8 cellular contexts compared by ENCODE assay signal in the genomic region with DNA sequence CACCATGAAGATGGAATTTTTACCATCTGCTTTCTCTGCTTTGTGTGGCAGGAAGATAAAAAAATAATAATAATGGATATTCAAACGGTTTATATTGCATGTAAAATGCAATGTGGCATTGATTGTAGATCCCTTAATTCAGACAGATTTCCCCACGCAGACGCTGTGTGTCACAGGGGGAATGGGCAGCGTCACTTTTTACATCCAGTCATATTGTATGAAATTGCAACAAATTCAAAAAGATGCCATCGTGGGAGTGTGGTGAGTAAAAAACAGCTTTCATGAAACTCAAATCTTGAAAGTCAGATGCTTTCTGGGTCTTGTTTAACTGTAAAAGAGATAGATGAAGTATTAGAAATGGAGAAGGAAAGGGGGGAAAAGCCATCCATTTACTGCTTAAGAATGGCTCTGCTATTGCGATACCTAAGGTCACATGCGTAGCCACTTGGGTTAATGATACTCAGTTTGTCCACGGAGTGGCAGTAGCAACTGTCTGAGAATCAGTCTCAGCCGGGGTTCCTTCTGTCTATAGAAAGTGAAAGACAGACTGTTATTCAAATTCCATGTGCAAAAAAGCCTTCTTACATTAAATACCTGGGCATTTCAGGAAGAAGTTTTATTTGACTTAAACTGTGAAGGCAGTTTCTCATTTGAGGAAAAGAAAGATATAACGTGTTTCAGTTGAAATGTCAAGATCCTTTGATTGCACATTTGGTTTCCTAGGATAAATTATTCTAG.
DNase-seq lines count a peak whose midpoint lies in the region; ATAC-seq and FAIRE-seq lines count a peak whose summit lies in the region.

No MANE protein-coding gene starts in this region.

- FAIRE-seq in TTC549 (lab: Jason Lieb, UNC): peak; percentile 28

- peak; percentile 58 for DNase-seq in activated naive CD4-positive, alpha-beta T cell treated with Interleukin-2 at 50 U/mL for 16 hours
- no peak for DNase-seq in activated naive CD4-positive, alpha-beta T cell (lab: John Stamatoyannopoulos, UW)
- DNase-seq in NCI-H146 (lab: John Stamatoyannopoulos, UW) (peak; percentile 54), cerebellar cortex (ENCODE audit: low spot score) (peak; percentile 94)
- DNase-seq in stimulated activated CD4-positive, alpha-beta T cell treated with anti-CD3 and anti-CD28 coated beads, Interleukin-4, amount 100 ng/mL, for 1 hour: peak; percentile 40

- H3K27ac ChIP-seq in layer of hippocampus (ENCODE audit: low read depth, low read length): peak overlapping the region; percentile 16

- ATAC-seq in HG02763 (IDR thresholded peaks at IDR 0.05; ENCODE audit: unreplicated experiment): peak; percentile 90

- no peaks in the 10 kb centered on the region for H3K27me3 ChIP-seq in layer of hippocampus (ENCODE audit: control insufficient read depth, insufficient read depth, low read length)

Comparison
In these comparisons a context has a peak if more than half of its experiments do, and no peak if none do; other contexts are left out.
1. DNase-seq: peak in activated naive CD4-positive, alpha-beta T cell treated with Interleukin-2 at 50 U/mL for 16 hours (single experiment), NCI-H146 (single experiment), cerebellar cortex (single experiment) and stimulated activated CD4-positive, alpha-beta T cell treated with anti-CD3 and anti-CD28 coated beads, Interleukin-4, amount 100 ng/mL, for 1 hour (single experiment); none in activated naive CD4-positive, alpha-beta T cell (0 of 4).